Comparison of ENCODE assay signal across 9 cellular contexts in the genomic region with DNA sequence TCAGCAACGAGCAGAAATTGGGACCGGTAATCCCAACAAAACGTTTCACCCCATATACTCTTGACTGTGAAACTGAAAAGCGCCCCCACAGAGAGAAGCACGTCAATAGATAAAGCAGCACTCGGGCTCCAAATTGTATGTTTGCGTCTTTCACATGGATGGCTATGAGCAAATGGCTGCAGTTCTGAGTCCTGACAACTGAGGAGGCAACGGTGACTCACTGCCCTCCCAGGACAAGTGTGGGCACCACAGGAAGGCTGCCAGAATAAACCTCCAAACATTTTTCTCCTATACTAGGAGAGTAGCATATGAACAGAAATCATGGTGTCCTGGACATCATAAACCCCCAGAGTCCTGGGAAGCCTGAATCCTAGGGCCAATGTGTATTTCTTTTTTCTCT. TPM values are rescaled to one million over a fixed set of nuclear protein-coding genes. Genes with fewer than 3 reads are reported as not detected.
DNase-seq lines count a peak whose midpoint lies in the region; ATAC-seq and TF ChIP-seq lines count a peak whose summit lies in the region.
"Had no signal": no experiment of that assay in that cellular context is flagged by ENCODE, and none has a peak within 500 bp of the region (broad histone marks: within the 10 kb centered on the region; RNA-seq: fewer than 3 reads in every experiment).

No MANE protein-coding gene starts in this region.

- H3K27ac Mint-ChIP-seq in activated T-helper 2 cell treated with anti-CD3 and anti-CD28 coated beads, Interferon-gamma antibody, Interleukin-2, Interleukin-4, amounts not matched to agents 10 μg/mL and 5 μg/mL and 100 μg/mL, durations not matched to agents 14 hours and 24 hours and 36 hours: peak overlapping the region; percentile 91

- no peak for TF ChIP-seq CTCF in AG04449 (IDR thresholded peaks at IDR 0.05; ENCODE audit: insufficient read depth, low read length, missing control alignments)

- intact Hi-C loops in activated T-helper 2 cell treated with anti-CD3 and anti-CD28 coated beads, Interferon-gamma antibody, Interleukin-2, Interleukin-4, amounts not matched to agents 10 μg/mL and 5 μg/mL and 100 μg/mL, durations not matched to agents 14 hours and 24 hours and 36 hours (cut with micrococcal nuclease): loop anchor here (10.0 kb wide), 1 partner anchor 283 kb away; no protein-coding TSS in a partner anchor
- intact Hi-C loops in right cardiac atrium (cut with DNase I): no loop called here

- peaks cover 78% of the 10 kb centered on the region for H3K36me3 Mint-ChIP-seq in activated T-helper 2 cell treated with anti-CD3 and anti-CD28 coated beads, Interferon-gamma antibody, Interleukin-2, Interleukin-4, amounts not matched to agents 10 μg/mL and 5 μg/mL and 100 μg/mL, durations not matched to agents 14 hours and 24 hours and 36 hours (ENCODE audit: low read depth)

- H3K4me1 ChIP-seq in right cardiac atrium (ENCODE audit: control insufficient read depth, insufficient read depth, low read length): no peaks in the 10 kb centered on the region

- CTCF ChIA-PET in AG04449 (lab: Yijun Ruan, JAX): no interaction called here

- H3K4me3 Mint-ChIP-seq in activated T-helper 2 cell treated with anti-CD3 and anti-CD28 coated beads, Interferon-gamma antibody, Interleukin-2, Interleukin-4, amounts not matched to agents 10 μg/mL and 5 μg/mL and 100 μg/mL, durations not matched to agents 14 hours and 24 hours and 36 hours (ENCODE audit: low read depth): peak overlapping the region; percentile 40

- H3K4me1 Mint-ChIP-seq in activated T-helper 2 cell treated with anti-CD3 and anti-CD28 coated beads, Interferon-gamma antibody, Interleukin-2, Interleukin-4, amounts not matched to agents 10 μg/mL and 5 μg/mL and 100 μg/mL, durations not matched to agents 14 hours and 24 hours and 36 hours (ENCODE audit: low read depth): peaks cover 91% of the 10 kb centered on the region

- no peaks in the 10 kb centered on the region for H3K9me3 Mint-ChIP-seq in activated T-helper 2 cell treated with anti-CD3 and anti-CD28 coated beads, Interferon-gamma antibody, Interleukin-2, Interleukin-4, amounts not matched to agents 10 μg/mL and 5 μg/mL and 100 μg/mL, durations not matched to agents 14 hours and 24 hours and 36 hours

- no peaks in the 10 kb centered on the region; the same call in 1 of the 2 replicates for H3K36me3 ChIP-seq in H7 (replicated peaks; ENCODE audit: control insufficient read depth, insufficient read depth, low read length)

- no peaks in the 10 kb centered on the region for H3K9me3 ChIP-seq in right cardiac atrium (ENCODE audit: control insufficient read depth, low read length)

- 52% methylated on average over 8 of the region's 8 CpGs for WGBS in right cardiac atrium

- H3K27me3 ChIP-seq in right cardiac atrium (ENCODE audit: control insufficient read depth, insufficient read depth) (no peaks in the 10 kb centered on the region), H7 (ENCODE audit: control insufficient read depth, insufficient read depth, low read length) (no peaks in the 10 kb centered on the region)

- POLR2A ChIA-PET in AG04449 (lab: Yijun Ruan, JAX): no interaction called here

- H3K4me3 ChIP-seq in AG04449 (ENCODE audit: low read depth, low read length): no peak overlapping the region
- H3K4me3 ChIP-seq in right cardiac atrium (ENCODE audit: low read length): no peak overlapping the region
- no peak overlapping the region for H3K4me3 ChIP-seq in H7 (ENCODE audit: insufficient read depth, low read depth, low read length)

- peak; percentile 5 for DNase-seq in AG04449 (ENCODE audit: low read depth, low spot score)
- peak; percentile 1 for DNase-seq in HS-27A (ENCODE audit: low read depth)
- DNase-seq in activated T-helper 2 cell treated with anti-CD3 and anti-CD28 coated beads, Interferon-gamma antibody, Interleukin-2, Interleukin-4, amounts not matched to agents 10 μg/mL and 5 μg/mL and 100 μg/mL, durations not matched to agents 14 hours and 24 hours and 36 hours (ENCODE audit: low spot score): no peak
- DNase-seq in right cardiac atrium: peak in 2 of 3 donors; percentile 29 to 30
- no peak for DNase-seq in retina
- DNase-seq in H7: no peak
- DNase-seq in germinal center (ENCODE audit: low spot score): no peak
- DNase-seq: NCI-H510A treated with DMSO at 0.1 percent for 48 hours had no signal

- no peak overlapping the region for H3K27ac ChIP-seq in right cardiac atrium (ENCODE audit: low read length)

- H3K27me3 Mint-ChIP-seq in activated T-helper 2 cell treated with anti-CD3 and anti-CD28 coated beads, Interferon-gamma antibody, Interleukin-2, Interleukin-4, amounts not matched to agents 10 μg/mL and 5 μg/mL and 100 μg/mL, durations not matched to agents 14 hours and 24 hours and 36 hours (ENCODE audit: low read depth): no peaks in the 10 kb centered on the region

- peak in 1 of 2 donors; percentile 52 for ATAC-seq in right cardiac atrium
- ATAC-seq in GM18861 (IDR thresholded peaks at IDR 0.05; ENCODE audit: unreplicated experiment): no peak

RNA-seq across cellular contexts. Expression of a gene that starts 36.6 kb away (rescaled TPM):
- total RNA-seq in activated T-helper 2 cell treated with anti-CD3 and anti-CD28 coated beads, Interferon-gamma antibody, Interleukin-2, Interleukin-4, amounts not matched to agents 10 μg/mL and 5 μg/mL and 100 μg/mL, durations not matched to agents 14 hours and 24 hours and 36 hours: 317 and 330 TPM in 2 replicates
- total RNA-seq in right cardiac atrium: 10 to 100 TPM; 23.3 to 28.3 (median 27.0) TPM
- polyA plus RNA-seq in right cardiac atrium: 13.0 TPM
- 17.0 and 23.6 TPM in 2 replicates for total RNA-seq in H7 (2014; rRNA removed; shearing (Covaris generic))

Comparison
In these comparisons a context has a peak if more than half of its experiments do, and no peak if none do; other contexts are left out.
1. DNase-seq: peak in AG04449 (single experiment), HS-27A (single experiment) and right cardiac atrium (2 of 3); none in activated T-helper 2 cell treated with anti-CD3 and anti-CD28 coated beads, Interferon-gamma antibody, Interleukin-2, Interleukin-4, amounts not matched to agents 10 μg/mL and 5 μg/mL and 100 μg/mL, durations not matched to agents 14 hours and 24 hours and 36 hours (single experiment), retina (single experiment), H7 (single experiment) and germinal center (single experiment).
2. RNA of a gene that starts 36.6 kb away (total RNA-seq): 317 to 330 TPM in activated T-helper 2 cell treated with anti-CD3 and anti-CD28 coated beads, Interferon-gamma antibody, Interleukin-2, Interleukin-4, amounts not matched to agents 10 μg/mL and 5 μg/mL and 100 μg/mL, durations not matched to agents 14 hours and 24 hours and 36 hours; 23.3 to 28.3 TPM in right cardiac atrium and 17.0 to 23.6 TPM in H7; every median in the first group is over 10 times any median in the second.